In genomic region chr4:65998807-65999517, GRCh38 we compare ENCODE assay signal across 8 cellular contexts.
DNase-seq lines count a peak whose midpoint lies in the region; ATAC-seq, FAIRE-seq and TF ChIP-seq lines count a peak whose summit lies in the region.
"Not testable (repeated sequence)": the region's sequence is repeated elsewhere in the genome, so short reads cannot be mapped to it uniquely, and the experiment has no call there.

No MANE protein-coding gene starts in this region.

- TF ChIP-seq CTCF in C4-2B (conservative IDR thresholded peaks at IDR 0.05); HepG2 (CRISPR knock-in tag; IDR thresholded peaks at IDR 0.05); smooth muscle cell (IDR thresholded peaks at IDR 0.05; ENCODE audit: borderline replicate concordance, insufficient read depth, poor library complexity, severe bottlenecking): not testable (repeated sequence)

- TF ChIP-seq POLR2A in HepG2 (IDR thresholded peaks at IDR 0.05; ENCODE audit: insufficient read depth in 1 of 2, low read depth in 2 of 2, low read length in 2 of 2), result peak in 1 of 2 experiments; percentile 50; a peak in 2 of 4 replicates

- not testable (repeated sequence) for H3K36me3 ChIP-seq in H7 (replicated peaks; ENCODE audit: control insufficient read depth, insufficient read depth, low read length); ectodermal cell (ENCODE audit: control insufficient read depth, insufficient read depth, low read length); HepG2 (replicated peaks in 1 of 2; ENCODE audit: control insufficient read depth in 1 of 2, insufficient read depth in 2 of 2, low read length in 2 of 2); smooth muscle cell (ENCODE audit: low read depth)

- POLR2A ChIA-PET in HepG2 (lab: Yijun Ruan, JAX), result interaction anchor here (1.1 to 2.0 kb wide), 4 partner anchors 8 to 19 kb away, joined by 3 to 13 read pairs (median 4); no protein-coding TSS in a partner anchor

- in situ Hi-C loops in HepG2 (cut with HindIII; ENCODE audit: extremely low pct_ligation_motif_present, low pct_unique_long_range_greater_than_20kb), result not testable (repeated sequence)

- intact Hi-C loops in HepG2 (cut with micrococcal nuclease; ENCODE audit: unreplicated experiment), result not testable (repeated sequence)

- peak overlapping the region; percentile 11 for H2AFZ ChIP-seq in HepG2 (ENCODE audit: low read length)
- H2AFZ ChIP-seq in smooth muscle cell (ENCODE audit: low read depth), result peak overlapping the region; percentile 6

- H4K20me1 ChIP-seq in HepG2 (ENCODE audit: insufficient read depth, low read length); smooth muscle cell (ENCODE audit: low read depth): not testable (repeated sequence)

- H3K9ac ChIP-seq in HepG2 (ENCODE audit: insufficient read depth, low read depth, low read length), result peak overlapping the region; percentile 87
- H3K9ac ChIP-seq in smooth muscle cell (ENCODE audit: low read depth), result not testable (repeated sequence)

- WGBS in ectodermal cell, 2 experiments, result 70 to 73% methylated on average over 29 of the region's 29 CpGs
- 35% methylated on average over 26 of the region's 29 CpGs for WGBS in HepG2 (ENCODE audit: low lambda C conversion rate)
- 70% methylated on average over 28 of the region's 29 CpGs for WGBS in smooth muscle cell (ENCODE audit: low lambda C conversion rate)

- not testable (repeated sequence) for H3K27me3 ChIP-seq in H7 (ENCODE audit: control insufficient read depth, insufficient read depth, low read length); ectodermal cell (ENCODE audit: control insufficient read depth, insufficient read depth, low read length, poor library complexity, severe bottlenecking); HepG2 (ENCODE audit: control insufficient read depth in 1 of 2, insufficient read depth in 2 of 2, low read length in 2 of 2); smooth muscle cell (ENCODE audit: low read depth)

- TF ChIP-seq EP300 in HepG2 (IDR thresholded peaks at IDR 0.05; ENCODE audit: low read depth in 2 of 2, low read length in 2 of 2); HepG2 (CRISPR knock-in tag; IDR thresholded peaks at IDR 0.05; ENCODE audit: borderline replicate concordance): not testable (repeated sequence)

- H3F3A ChIP-seq in smooth muscle cell (ENCODE audit: low read depth), result not testable (repeated sequence)

- H3K27ac ChIP-seq in C4-2B, result peak overlapping the region; percentile 96
- H3K27ac ChIP-seq in ectodermal cell (ENCODE audit: insufficient read depth, low read depth, low read length, poor library complexity, severe bottlenecking), result not testable (repeated sequence)
- H3K27ac ChIP-seq in HepG2 (ENCODE audit: extremely low read length, insufficient read depth, low read length), result peak overlapping the region; percentile 95
- peak overlapping the region; percentile 5 for H3K27ac ChIP-seq in smooth muscle cell (ENCODE audit: low read depth)

- DNase-seq in H7; smooth muscle cell (lab: John Stamatoyannopoulos, UW; ENCODE audit: unreplicated experiment): not testable (repeated sequence)
- DNase-seq in NCI-H1417 (lab: John Stamatoyannopoulos, UW), result peak; percentile 55 to 84 (median 57)
- DNase-seq in NCI-H510A treated with DMSO at 0.1 percent for 48 hours (lab: John Stamatoyannopoulos, UW), result peak; percentile 73
- peak; percentile 47 for DNase-seq in RPMI8226
- peak; percentile 25 for DNase-seq in HepG2 (ENCODE audit: low spot score)

- TSS peak; percentile 74 for BruUV-seq in HepG2 (replicated peaks; lab: Mats Ljungman, UMichigan)

- TF ChIP-seq RAD21 in HepG2 (CRISPR knock-in tag; IDR thresholded peaks at IDR 0.05), result not testable (repeated sequence)

- H3K4me2 ChIP-seq in HepG2 (ENCODE audit: low read depth, low read length), result peak overlapping the region; percentile 61
- H3K4me2 ChIP-seq in smooth muscle cell, result peak overlapping the region; percentile 40

- H3K4me1 ChIP-seq in ectodermal cell (ENCODE audit: control insufficient read depth, insufficient read depth, low read length); HepG2 (ENCODE audit: insufficient read depth, low read length); smooth muscle cell (ENCODE audit: low read depth): not testable (repeated sequence)

- H3K79me2 ChIP-seq in HepG2 (ENCODE audit: insufficient read depth, low read length), result peaks cover 41% of the 10 kb centered on the region
- not testable (repeated sequence) for H3K79me2 ChIP-seq in smooth muscle cell (ENCODE audit: low read depth)

- FAIRE-seq in HepG2 (lab: Jason Lieb, UNC), result not testable (repeated sequence)

- peak overlapping the region; percentile 33 for H3K4me3 ChIP-seq in H7 (ENCODE audit: insufficient read depth, low read depth, low read length)
- H3K4me3 ChIP-seq in ectodermal cell (ENCODE audit: insufficient read depth, low read depth, low read length), result peak overlapping the region; percentile 20
- H3K4me3 ChIP-seq in HepG2 (replicated peaks in 1 of 3; ENCODE audit: insufficient read depth in 1 of 3, low read depth in 2 of 3, low read length in 3 of 3), result peak overlapping the region; percentile 69 to 88 (median 69)
- peak overlapping the region; percentile 24 for H3K4me3 ChIP-seq in smooth muscle cell

- not testable (repeated sequence) for H3K9me3 ChIP-seq in ectodermal cell (ENCODE audit: control insufficient read depth, low read length); HepG2 (ENCODE audit: low read length); smooth muscle cell (replicated peaks; ENCODE audit: low read depth)

- CTCF ChIA-PET in HepG2 (lab: Yijun Ruan, JAX; ENCODE audit: low intra/inter-chr PET ratio, low total read pairs), result not testable (repeated sequence)

- ATAC-seq in HepG2, result peak; percentile 77

TF ChIP-seq in HepG2, 621 proteins besides CTCF, POLR2A, EP300 and RAD21 (continues in another document):
- TF ChIP-seq ZMYM4 (CRISPR knock-in tag; IDR thresholded peaks at IDR 0.05), result peak; percentile 59; the same call in 1 of the 2 replicates
- TF ChIP-seq RXRA (CRISPR knock-in tag; IDR thresholded peaks at IDR 0.05), result 0 out of 2 replicates have a peak, but pooled peaks have one; percentile 24
- TF ChIP-seq THAP8 (CRISPR knock-in tag; IDR thresholded peaks at IDR 0.05; ENCODE audit: borderline replicate concordance), result 0 out of 2 replicates have a peak, but pooled peaks have one; percentile 34
- TF ChIP-seq CEBPG (CRISPR knock-in tag; IDR thresholded peaks at IDR 0.05), result peak; percentile 6; the same call in 1 of the 2 replicates
- peak; percentile 44; the same call in 1 of the 2 replicates for TF ChIP-seq SP5 (CRISPR knock-in tag; IDR thresholded peaks at IDR 0.05; ENCODE audit: borderline replicate concordance, low read depth)
- peak; percentile 9; the same call in 1 of the 2 replicates for TF ChIP-seq SOX5 (CRISPR knock-in tag; IDR thresholded peaks at IDR 0.05; ENCODE audit: borderline replicate concordance)
- peak; percentile 29; the same call in 1 of the 2 replicates for TF ChIP-seq ARID4A (CRISPR knock-in tag; IDR thresholded peaks at IDR 0.05; ENCODE audit: borderline replicate concordance)
- not testable (repeated sequence) for TF ChIP-seq SOX13 (IDR thresholded peaks at IDR 0.05)
- TF ChIP-seq SOX13 (CRISPR knock-in tag; conservative IDR thresholded peaks at IDR 0.05 in 1 of 2, IDR thresholded peaks at IDR 0.05 in 1 of 2), result peak in 1 of 2 experiments; percentile 33; a peak in 1 of 4 replicates
